ENCODE assay signal across 27 cellular contexts in genomic region chr3:183329543-183329942, GRCh38.
"Had no signal": no experiment of that assay in that cellular context is flagged by ENCODE, and none has a peak within 500 bp of the region (broad histone marks: within the 10 kb centered on the region; RNA-seq: fewer than 3 reads in every experiment).

No MANE protein-coding gene starts in this region.

- H3K27me3 ChIP-seq: colonic mucosa, gastrocnemius medialis, left lung, neural progenitor cell, right lobe of liver, transverse colon, upper lobe of right lung, vagina had no signal

- H3K4me3 Mint-ChIP-seq: dendritic cell treated with granulocyte-macrophage colony-stimulating factor and Interleukin-4, amounts not matched to agents 40 ng/mL and 50 ng/mL, for 4 days; endodermal cell; naive thymus-derived CD4-positive, alpha-beta T cell; nephron; neural progenitor cell had no signal

- ATAC-seq: esophagus mucosa; gastrocnemius medialis; left lung; naive thymus-derived CD4-positive, alpha-beta T cell; right lobe of liver; upper lobe of right lung had no signal

- H3K4me3 ChIP-seq: colonic mucosa, gastrocnemius medialis, left lung, neural progenitor cell, right lobe of liver, thoracic aorta, transverse colon, upper lobe of right lung, vagina had no signal

- H3K79me2 ChIP-seq: parathyroid adenoma had no signal

- H3K9ac ChIP-seq: neural progenitor cell, parathyroid adenoma had no signal

- H3K27ac Mint-ChIP-seq: dendritic cell treated with granulocyte-macrophage colony-stimulating factor and Interleukin-4, amounts not matched to agents 40 ng/mL and 50 ng/mL, for 4 days; endodermal cell; naive thymus-derived CD4-positive, alpha-beta T cell; nephron; neural progenitor cell; progenitor cell of endocrine pancreas had no signal

- H3K4me1 Mint-ChIP-seq: nephron had no signal

- H3K36me3 Mint-ChIP-seq: naive thymus-derived CD4-positive, alpha-beta T cell; neural progenitor cell had no signal

- FAIRE-seq: small intestine had no signal

- H3K27me3 Mint-ChIP-seq: progenitor cell of endocrine pancreas had no signal

- H2AFZ ChIP-seq: neural progenitor cell, parathyroid adenoma had no signal

- H3K9me3 Mint-ChIP-seq: dendritic cell treated with granulocyte-macrophage colony-stimulating factor and Interleukin-4, amounts not matched to agents 40 ng/mL and 50 ng/mL, for 4 days; endodermal cell; naive thymus-derived CD4-positive, alpha-beta T cell; nephron; neural progenitor cell had no signal

- H3K9me3 ChIP-seq: colonic mucosa, gastrocnemius medialis, left lung, right lobe of liver, thoracic aorta, transverse colon, upper lobe of right lung, vagina had no signal

- H3K27ac ChIP-seq: colonic mucosa, epithelial cell of prostate, gastrocnemius medialis, left lung, neural progenitor cell, parathyroid adenoma, right lobe of liver, thoracic aorta, transverse colon, upper lobe of right lung, vagina had no signal

- H3K4me1 ChIP-seq: colonic mucosa, gastrocnemius medialis, left lung, parathyroid adenoma, right lobe of liver, upper lobe of right lung, vagina had no signal

- DNase-seq: colonic mucosa; effector CD8-positive, alpha-beta T cell; endodermal cell; gastrocnemius medialis; head of caudate nucleus; left cardiac atrium; left lung; mesendoderm; midbrain; naive thymus-derived CD4-positive, alpha-beta T cell; right lobe of liver; small intestine; stimulated activated CD4-positive, alpha-beta T cell treated with anti-CD3 and anti-CD28 coated beads, Interleukin-1b, Interleukin-23, amount 100 ng/mL, for 48 hours; stimulated activated CD4-positive, alpha-beta T cell treated with anti-CD3 and anti-CD28 coated beads, Interleukin-4, amount 100 ng/mL, for 1 hour; stimulated activated CD8-positive, alpha-beta memory T cell treated with anti-CD3 and anti-CD28 coated beads, Interleukin-4, amount 100 ng/mL, for 48 hours; stimulated activated naive CD4-positive, alpha-beta T cell treated with Interleukin-2 at 50 U/mL for 16 hours; transverse colon; upper lobe of right lung had no signal

- H3K36me3 ChIP-seq: colonic mucosa, gastrocnemius medialis, left lung, neural progenitor cell, right lobe of liver, thoracic aorta, transverse colon, upper lobe of right lung, vagina had no signal
